Comparison of ENCODE assay signal across 8 cellular contexts in genomic region chr7:5143935-5144903, GRCh38. TPM values are rescaled to one million over a fixed set of nuclear protein-coding genes. Genes with fewer than 3 reads are reported as not detected.
DNase-seq lines count a peak whose midpoint lies in the region; ATAC-seq and TF ChIP-seq lines count a peak whose summit lies in the region.

No MANE protein-coding gene starts in this region.

- H4K20me1 ChIP-seq in Karpas-422 (ENCODE audit: insufficient read depth, low read depth, low read length), result no peaks in the 10 kb centered on the region

- POLR2A ChIA-PET in CD8-positive, alpha-beta T cell (lab: Charles Lee), result interaction anchor here (0.7 to 1.5 kb wide), 3 partner anchors 13 to 15 kb away, joined by 3 to 5 read pairs (median 5); no protein-coding TSS in a partner anchor

- H3K27me3 ChIP-seq in CD8-positive, alpha-beta T cell (ENCODE audit: insufficient read depth, low read length), result no peaks in the 10 kb centered on the region
- no peaks in the 10 kb centered on the region for H3K27me3 ChIP-seq in Karpas-422 (ENCODE audit: low read length)

- H3K4me3 ChIP-seq in CD8-positive, alpha-beta T cell (ENCODE audit: low read depth, low read length), result peak overlapping the region; percentile 55
- no peak overlapping the region for H3K4me3 ChIP-seq in Karpas-422 (ENCODE audit: low read length)

- H3K4me1 ChIP-seq in CD8-positive, alpha-beta T cell (ENCODE audit: insufficient read depth, low read length), result peaks cover 4% of the 10 kb centered on the region
- no peaks in the 10 kb centered on the region for H3K4me1 ChIP-seq in Karpas-422 (ENCODE audit: low read length)

- H3K27me3 Mint-ChIP-seq in CD8-positive, alpha-beta T cell (ENCODE audit: low read depth), result no peaks in the 10 kb centered on the region
- H3K27me3 Mint-ChIP-seq in stimulated activated memory B cell treated with anti-CD40 and anti-IgM and Interleukin-4, amounts not matched to agents 10 μg/mL and 1 μg/mL and 100 μg/mL, for 72 hours, result peaks cover 7% of the 10 kb centered on the region

- no peaks in the 10 kb centered on the region for H3K36me3 ChIP-seq in CD8-positive, alpha-beta T cell (ENCODE audit: insufficient read depth, low read length)
- no peaks in the 10 kb centered on the region for H3K36me3 ChIP-seq in Karpas-422 (ENCODE audit: insufficient read depth, low read length)

- H3K36me3 Mint-ChIP-seq in CD8-positive, alpha-beta T cell, result no peaks in the 10 kb centered on the region
- no peaks in the 10 kb centered on the region for H3K36me3 Mint-ChIP-seq in stimulated activated memory B cell treated with anti-CD40 and anti-IgM and Interleukin-4, amounts not matched to agents 10 μg/mL and 1 μg/mL and 100 μg/mL, for 72 hours

- H3K4me2 ChIP-seq in Karpas-422 (ENCODE audit: low read depth, low read length, poor library complexity, severe bottlenecking), result no peak overlapping the region

- no peaks in the 10 kb centered on the region for H3K9me2 ChIP-seq in Karpas-422 (replicated peaks; ENCODE audit: insufficient read depth, low read length)

- TF ChIP-seq CTCF in CD8-positive, alpha-beta T cell (IDR thresholded peaks at IDR 0.05), result no peak

- intact Hi-C loops in CD8-positive, alpha-beta T cell (cut with DNase I, micrococcal nuclease), result no loop called here

- no peaks in the 10 kb centered on the region for H3K9me3 Mint-ChIP-seq in CD8-positive, alpha-beta T cell
- H3K9me3 Mint-ChIP-seq in stimulated activated memory B cell treated with anti-CD40 and anti-IgM and Interleukin-4, amounts not matched to agents 10 μg/mL and 1 μg/mL and 100 μg/mL, for 72 hours, result no peaks in the 10 kb centered on the region

- peaks cover 20% of the 10 kb centered on the region for H3K4me1 Mint-ChIP-seq in CD8-positive, alpha-beta T cell (ENCODE audit: low read depth)
- H3K4me1 Mint-ChIP-seq in stimulated activated memory B cell treated with anti-CD40 and anti-IgM and Interleukin-4, amounts not matched to agents 10 μg/mL and 1 μg/mL and 100 μg/mL, for 72 hours, result peaks cover 9% of the 10 kb centered on the region

- peak; percentile 25 to 85 (median 59) for DNase-seq in CD8-positive, alpha-beta T cell
- peak; percentile 71 to 81 for DNase-seq in activated T-cell treated with anti-CD3 and anti-CD28 coated beads, Interleukin-2, amount 50 U/mL, for 48 hours
- DNase-seq in iris pigment epithelial cell (ENCODE audit: low read depth) (peak; percentile 49), Karpas-422 (no peak)

- peak; percentile 69 for ATAC-seq in CD8-positive, alpha-beta T cell
- ATAC-seq in HG03457 (IDR thresholded peaks at IDR 0.05; ENCODE audit: unreplicated experiment) (peak; percentile 77), HG02970 (IDR thresholded peaks at IDR 0.05; ENCODE audit: low FRiP score, unreplicated experiment) (no peak), GM18907 (IDR thresholded peaks at IDR 0.05; ENCODE audit: unreplicated experiment) (no peak)
- ATAC-seq in stimulated activated memory B cell treated with anti-CD40 and anti-IgM and Interleukin-4, amounts not matched to agents 10 μg/mL and 1 μg/mL and 100 μg/mL, for 72 hours, result peak; percentile 87

- no peaks in the 10 kb centered on the region for H3K9me3 ChIP-seq in CD8-positive, alpha-beta T cell (ENCODE audit: low read length)
- no peaks in the 10 kb centered on the region for H3K9me3 ChIP-seq in Karpas-422 (ENCODE audit: low read length)

- H3K4me3 Mint-ChIP-seq in CD8-positive, alpha-beta T cell, result peak overlapping the region; percentile 78
- H3K4me3 Mint-ChIP-seq in stimulated activated memory B cell treated with anti-CD40 and anti-IgM and Interleukin-4, amounts not matched to agents 10 μg/mL and 1 μg/mL and 100 μg/mL, for 72 hours, result peak overlapping the region; percentile 57

- no peak overlapping the region for H2AFZ ChIP-seq in Karpas-422 (ENCODE audit: low read length)

- no peaks in the 10 kb centered on the region for H3K79me2 ChIP-seq in Karpas-422 (ENCODE audit: low read length)

- CTCF ChIA-PET in CD8-positive, alpha-beta T cell (lab: Charles Lee), result interaction anchor here (0.6 to 2.0 kb wide), 5 partner anchors 23 to 59 kb away, joined by 3 to 5 read pairs (median 4); no protein-coding TSS in a partner anchor

- H3K27ac ChIP-seq in CD8-positive, alpha-beta T cell (ENCODE audit: low read depth, low read length), result peak overlapping the region; percentile 70
- H3K27ac ChIP-seq in Karpas-422 (ENCODE audit: low read length), result no peak overlapping the region

- H3K9ac ChIP-seq in Karpas-422 (ENCODE audit: low read length), result no peak overlapping the region

- H3K27ac Mint-ChIP-seq in CD8-positive, alpha-beta T cell, result peak overlapping the region; percentile 82
- H3K27ac Mint-ChIP-seq in stimulated activated memory B cell treated with anti-CD40 and anti-IgM and Interleukin-4, amounts not matched to agents 10 μg/mL and 1 μg/mL and 100 μg/mL, for 72 hours, result no peak overlapping the region

RNA-seq across cellular contexts. Expression of gene WIPI2, which starts 45.8 kb away (rescaled TPM):
- 100 to 1,000 TPM; 131 to 149 TPM for total RNA-seq in CD8-positive, alpha-beta T cell
- total RNA-seq in Karpas-422 (2014; rRNA removed; shearing (Covaris generic); ENCODE audit: low replicate concordance), result 51.6 and 75.7 TPM in 2 replicates

Comparison
In these comparisons a context has a peak if more than half of its experiments do, and no peak if none do; other contexts are left out.
1. ATAC-seq: peak in CD8-positive, alpha-beta T cell (single experiment), HG03457 (single experiment) and stimulated activated memory B cell treated with anti-CD40 and anti-IgM and Interleukin-4, amounts not matched to agents 10 μg/mL and 1 μg/mL and 100 μg/mL, for 72 hours (single experiment); none in HG02970 (single experiment) and GM18907 (single experiment).